Comparison of ENCODE assay signal across 1 cellular context in genomic region chr18:78857252-78858150, GRCh38.
TF ChIP-seq lines count a peak whose summit lies in the region.

No MANE protein-coding gene starts in this region.

TF ChIP-seq in GM23338, 12 proteins besides CTCF, POLR2A, EP300 and RAD21 (continued from another document):
- TF ChIP-seq POLR2AphosphoS5 (IDR thresholded peaks at IDR 0.05; ENCODE audit: low read depth) = no peak
- no peak for TF ChIP-seq ZNF114 (CRISPR knock-in tag; IDR thresholded peaks at IDR 0.05)
- TF ChIP-seq ZNF462 (CRISPR knock-in tag; IDR thresholded peaks at IDR 0.05) = no peak
